8 cellular contexts compared by ENCODE assay signal in genomic region chr17:39197380-39198185, GRCh38. TPM values are rescaled to one million over a fixed set of nuclear protein-coding genes. Genes with fewer than 3 reads are reported as not detected.
DNase-seq lines count a peak whose midpoint lies in the region; ATAC-seq, FAIRE-seq and TF ChIP-seq lines count a peak whose summit lies in the region.

TSS of gene CACNB1 (minus strand) at chr17:39197669. CDS start at chr17:39197495, 174 bp downstream.

- H3K4me3 Mint-ChIP-seq in activated B cell treated with CpG ODN at 0.5 μM for 24 hours, result peak within 1 kb of the TSS; percentile 81

- POLR2A ChIA-PET in activated B cell treated with CpG ODN at 0.5 μM for 24 hours (lab: Charles Lee), result interaction anchor here (0.6 kb wide), 1 partner anchor 497 kb away, joined by 4 read pairs; no protein-coding TSS in a partner anchor

- peaks cover 28% of the 10 kb centered on the region for H3K36me3 Mint-ChIP-seq in activated B cell treated with CpG ODN at 0.5 μM for 24 hours (ENCODE audit: low read depth)

- ATAC-seq in activated B cell treated with CpG ODN at 0.5 μM for 24 hours (ENCODE audit: low read depth) (peak; percentile 38), GM18520 (IDR thresholded peaks at IDR 0.05; ENCODE audit: unreplicated experiment) (no peak)

- intact Hi-C loops in activated B cell treated with CpG ODN at 0.5 μM for 24 hours (cut with micrococcal nuclease), result loop anchor here (2.0 kb wide), 1 partner anchor 45 kb away; no protein-coding TSS in a partner anchor

- no peaks in the 10 kb centered on the region for H3K27me3 ChIP-seq in bronchial epithelial cell (ENCODE audit: control insufficient read depth, insufficient read depth, low read length)

- H3K27me3 Mint-ChIP-seq in activated B cell treated with CpG ODN at 0.5 μM for 24 hours, result no peaks in the 10 kb centered on the region

- H3K27ac ChIP-seq in 22Rv1, result peak within 1 kb of the TSS; percentile 88

- peak; percentile 63 for TF ChIP-seq POLR2A in GM18526 (IDR thresholded peaks at IDR 0.05; ENCODE audit: extremely low read depth, insufficient read length)

- peak within 1 kb of the TSS; percentile 72 for H3K4me3 ChIP-seq in bronchial epithelial cell (ENCODE audit: low read depth, low read length)

- TF ChIP-seq CTCF in 22Rv1 (IDR thresholded peaks at IDR 0.05), result no peak
- TF ChIP-seq CTCF in activated B cell treated with CpG ODN at 0.5 μM for 24 hours (IDR thresholded peaks at IDR 0.05), result no peak
- TF ChIP-seq CTCF in bronchial epithelial cell (IDR thresholded peaks at IDR 0.05; ENCODE audit: insufficient read depth, low read length, severe bottlenecking), result no peak

- H3K9me3 Mint-ChIP-seq in activated B cell treated with CpG ODN at 0.5 μM for 24 hours, result no peaks in the 10 kb centered on the region

- no peak for FAIRE-seq in bronchial epithelial cell (lab: Jason Lieb, UNC)

- CTCF ChIA-PET in activated B cell treated with CpG ODN at 0.5 μM for 24 hours (lab: Charles Lee), result no interaction called here

- peak; percentile 80 for DNase-seq in NCI-H2171 (lab: John Stamatoyannopoulos, UW)
- DNase-seq in activated B cell treated with CpG ODN at 0.5 μM for 24 hours, result peak; percentile 59
- peak; percentile 37 for DNase-seq in bronchial epithelial cell (ENCODE audit: low read depth)
- DNase-seq in iris pigment epithelial cell (ENCODE audit: low read depth), result peak; percentile 77
- peak; percentile 46 for DNase-seq in smooth muscle cell of the brain vasculature (ENCODE audit: low read depth, low spot score)

- no peak within 1 kb of the TSS for H3K27ac Mint-ChIP-seq in activated B cell treated with CpG ODN at 0.5 μM for 24 hours

- H3K4me1 Mint-ChIP-seq in activated B cell treated with CpG ODN at 0.5 μM for 24 hours, result peaks cover 58% of the 10 kb centered on the region

- H3K36me3 ChIP-seq in bronchial epithelial cell (ENCODE audit: control insufficient read depth, insufficient read depth, low read length), result peaks cover 21% of the 10 kb centered on the region

RNA-seq across cellular contexts. Expression of gene CACNB1, which starts in this region (rescaled TPM):
- total RNA-seq in activated B cell treated with CpG ODN at 0.5 μM for 24 hours (4.5 and 5.7 TPM in 2 replicates), bronchial epithelial cell (4.7 and 4.9 TPM in 2 replicates)
